In genomic region chr19:3818479-3818878, GRCh38 we compare ENCODE assay signal across 14 cellular contexts. TPM values are rescaled to one million over a fixed set of nuclear protein-coding genes. Genes with fewer than 3 reads are reported as not detected.
DNase-seq lines count a peak whose midpoint lies in the region; ATAC-seq and TF ChIP-seq lines count a peak whose summit lies in the region.
"Had no signal": no experiment of that assay in that cellular context is flagged by ENCODE, and none has a peak within 500 bp of the region (broad histone marks: within the 10 kb centered on the region; RNA-seq: fewer than 3 reads in every experiment).

No MANE protein-coding gene starts in this region.

- TF ChIP-seq CTCF in fibroblast of the aortic adventitia (IDR thresholded peaks at IDR 0.05; ENCODE audit: insufficient read depth, low read length): no peak

- H3K4me3 Mint-ChIP-seq in activated CD4-positive, alpha-beta memory T cell treated with anti-CD3 and anti-CD28 coated beads for 36 hours: no peak overlapping the region
- H3K4me3 Mint-ChIP-seq in activated CD4-positive, alpha-beta memory T cell treated with anti-CD3 and anti-CD28 coated beads, Interleukin-2, amount 10 ng/mL, durations not matched to agents 7 days and 5 days: no peak overlapping the region
- H3K4me3 Mint-ChIP-seq in stimulated activated effector memory CD8-positive, alpha-beta T cell treated with anti-CD3 and anti-CD28 coated beads, Interleukin-12 subunit alpha, Interleukin-12 subunit beta, amount 100 ng/mL, for 72 hours: no peak overlapping the region

- CTCF ChIA-PET in activated CD4-positive, alpha-beta memory T cell treated with anti-CD3 and anti-CD28 coated beads for 36 hours (lab: Charles Lee): interaction anchor here (0.5 to 1.6 kb wide), 6 partner anchors 25 to 128 kb away, joined by 3 to 10 read pairs (median 4); partner anchors contain the start of genes APBA3 and MRPL54
- CTCF ChIA-PET in activated CD4-positive, alpha-beta memory T cell treated with anti-CD3 and anti-CD28 coated beads, Interleukin-2, amount 10 ng/mL, durations not matched to agents 7 days and 5 days (lab: Charles Lee): interaction anchor here (1.1 to 2.4 kb wide), 3 partner anchors 55 to 128 kb away, joined by 3 to 14 read pairs (median 3); partner anchors contain the start of genes APBA3 and MRPL54

- intact Hi-C loops in activated CD4-positive, alpha-beta memory T cell treated with anti-CD3 and anti-CD28 coated beads for 36 hours (cut with micrococcal nuclease): loop anchor here (1.0 kb wide), 1 partner anchor 55 kb away; no protein-coding TSS in a partner anchor

- H3K27ac Mint-ChIP-seq in activated CD4-positive, alpha-beta memory T cell treated with anti-CD3 and anti-CD28 coated beads for 36 hours: peak overlapping the region; percentile 39
- H3K27ac Mint-ChIP-seq in activated CD4-positive, alpha-beta memory T cell treated with anti-CD3 and anti-CD28 coated beads, Interleukin-2, amount 10 ng/mL, durations not matched to agents 7 days and 5 days: no peak overlapping the region
- no peak overlapping the region for H3K27ac Mint-ChIP-seq in stimulated activated effector memory CD8-positive, alpha-beta T cell treated with anti-CD3 and anti-CD28 coated beads, Interleukin-12 subunit alpha, Interleukin-12 subunit beta, amount 100 ng/mL, for 72 hours

- peak; percentile 75 for ATAC-seq in stimulated activated effector memory CD8-positive, alpha-beta T cell treated with anti-CD3 and anti-CD28 coated beads, Interleukin-12 subunit alpha, Interleukin-12 subunit beta, amount 100 ng/mL, for 72 hours
- ATAC-seq in HG02973 (IDR thresholded peaks at IDR 0.05; ENCODE audit: unreplicated experiment): no peak

- no peaks in the 10 kb centered on the region for H3K27me3 Mint-ChIP-seq in activated CD4-positive, alpha-beta memory T cell treated with anti-CD3 and anti-CD28 coated beads for 36 hours
- peaks cover 1% of the 10 kb centered on the region for H3K27me3 Mint-ChIP-seq in activated CD4-positive, alpha-beta memory T cell treated with anti-CD3 and anti-CD28 coated beads, Interleukin-2, amount 10 ng/mL, durations not matched to agents 7 days and 5 days

- POLR2A ChIA-PET in activated CD4-positive, alpha-beta memory T cell treated with anti-CD3 and anti-CD28 coated beads for 36 hours (lab: Charles Lee): interaction anchor here (0.8 to 2.1 kb wide), 3 partner anchors 32 to 56 kb away, joined by 3 to 13 read pairs (median 6); partner anchors contain the start of genes APBA3, MATK and MRPL54
- POLR2A ChIA-PET in activated CD4-positive, alpha-beta memory T cell treated with anti-CD3 and anti-CD28 coated beads, Interleukin-2, amount 10 ng/mL, durations not matched to agents 7 days and 5 days (lab: Charles Lee): interaction anchor here (2.1 kb wide), 1 partner anchor 56 kb away, joined by 10 read pairs; the partner anchor contains the start of gene MRPL54

- peak; percentile 74 for DNase-seq in activated CD4-positive, alpha-beta memory T cell treated with anti-CD3 and anti-CD28 coated beads for 36 hours
- no peak for DNase-seq in activated CD4-positive, alpha-beta memory T cell treated with anti-CD3 and anti-CD28 coated beads, Interleukin-2, amount 10 ng/mL, durations not matched to agents 7 days and 5 days
- DNase-seq in RKO (ENCODE audit: low spot score) (peak; percentile 80), fibroblast of the aortic adventitia (ENCODE audit: low read depth) (peak; percentile 14), NCI-H345 treated with DMSO at 0.1 percent for 48 hours (lab: John Stamatoyannopoulos, UW; ENCODE audit: unreplicated experiment) (no peak), inferior parietal cortex (ENCODE audit: extremely low spot score) (no peak)
- no peak for DNase-seq in stimulated activated effector memory CD8-positive, alpha-beta T cell treated with anti-CD3 and anti-CD28 coated beads, Interleukin-12 subunit alpha, Interleukin-12 subunit beta, amount 100 ng/mL, for 72 hours (ENCODE audit: low spot score in 2 of 2)
- DNase-seq: AML-193, heart left ventricle, NCI-H1048, Right ventricle myocardium superior had no signal

- H3K36me3 Mint-ChIP-seq in activated CD4-positive, alpha-beta memory T cell treated with anti-CD3 and anti-CD28 coated beads for 36 hours: no peaks in the 10 kb centered on the region
- H3K36me3 Mint-ChIP-seq in activated CD4-positive, alpha-beta memory T cell treated with anti-CD3 and anti-CD28 coated beads, Interleukin-2, amount 10 ng/mL, durations not matched to agents 7 days and 5 days (ENCODE audit: low read depth): peaks cover 3% of the 10 kb centered on the region
- no peaks in the 10 kb centered on the region for H3K36me3 Mint-ChIP-seq in stimulated activated effector memory CD8-positive, alpha-beta T cell treated with anti-CD3 and anti-CD28 coated beads, Interleukin-12 subunit alpha, Interleukin-12 subunit beta, amount 100 ng/mL, for 72 hours

- no peaks in the 10 kb centered on the region for H3K9me3 Mint-ChIP-seq in activated CD4-positive, alpha-beta memory T cell treated with anti-CD3 and anti-CD28 coated beads for 36 hours
- no peaks in the 10 kb centered on the region for H3K9me3 Mint-ChIP-seq in activated CD4-positive, alpha-beta memory T cell treated with anti-CD3 and anti-CD28 coated beads, Interleukin-2, amount 10 ng/mL, durations not matched to agents 7 days and 5 days
- H3K9me3 Mint-ChIP-seq in stimulated activated effector memory CD8-positive, alpha-beta T cell treated with anti-CD3 and anti-CD28 coated beads, Interleukin-12 subunit alpha, Interleukin-12 subunit beta, amount 100 ng/mL, for 72 hours: no peaks in the 10 kb centered on the region

- H3K4me1 Mint-ChIP-seq in activated CD4-positive, alpha-beta memory T cell treated with anti-CD3 and anti-CD28 coated beads for 36 hours (ENCODE audit: low read depth): peaks cover 29% of the 10 kb centered on the region
- peaks cover 36% of the 10 kb centered on the region for H3K4me1 Mint-ChIP-seq in activated CD4-positive, alpha-beta memory T cell treated with anti-CD3 and anti-CD28 coated beads, Interleukin-2, amount 10 ng/mL, durations not matched to agents 7 days and 5 days
- peaks cover 40% of the 10 kb centered on the region for H3K4me1 Mint-ChIP-seq in stimulated activated effector memory CD8-positive, alpha-beta T cell treated with anti-CD3 and anti-CD28 coated beads, Interleukin-12 subunit alpha, Interleukin-12 subunit beta, amount 100 ng/mL, for 72 hours

- no peak overlapping the region for H3K4me3 ChIP-seq in fibroblast of the aortic adventitia (ENCODE audit: low read depth, low read length)
- H3K4me3 ChIP-seq: adrenal gland had no signal

RNA-seq across cellular contexts. Expression of gene MATK, which starts 32.3 kb away (rescaled TPM):
- 10 to 100 TPM; 24.4 to 25.2 TPM for total RNA-seq in activated CD4-positive, alpha-beta memory T cell treated with anti-CD3 and anti-CD28 coated beads for 36 hours
- total RNA-seq in activated CD4-positive, alpha-beta memory T cell treated with anti-CD3 and anti-CD28 coated beads, Interleukin-2, amount 10 ng/mL, durations not matched to agents 7 days and 5 days: 10 to 100 TPM; 13.9 to 15.9 TPM
- total RNA-seq in fibroblast of the aortic adventitia (ENCODE audit: low replicate concordance): not detected in 2 replicates
- total RNA-seq: osteocyte had no signal

RNA-seq across cellular contexts. Expression of gene RAX2, which starts 46.5 kb away (rescaled TPM):
- total RNA-seq in activated CD4-positive, alpha-beta memory T cell treated with anti-CD3 and anti-CD28 coated beads for 36 hours: not detected
- not detected for total RNA-seq in activated CD4-positive, alpha-beta memory T cell treated with anti-CD3 and anti-CD28 coated beads, Interleukin-2, amount 10 ng/mL, durations not matched to agents 7 days and 5 days
- total RNA-seq in fibroblast of the aortic adventitia (ENCODE audit: low replicate concordance): not detected in 2 replicates
- total RNA-seq: adrenal gland, heart left ventricle, osteocyte, Right ventricle myocardium superior had no signal

RNA-seq across cellular contexts. Expression of gene ZFR2, which starts 50.4 kb away (rescaled TPM):
- total RNA-seq in activated CD4-positive, alpha-beta memory T cell treated with anti-CD3 and anti-CD28 coated beads for 36 hours: under 1 TPM; 0.33 to 0.58 TPM
- total RNA-seq in activated CD4-positive, alpha-beta memory T cell treated with anti-CD3 and anti-CD28 coated beads, Interleukin-2, amount 10 ng/mL, durations not matched to agents 7 days and 5 days: under 1 TPM; 0.28 to 0.35 TPM
- total RNA-seq in fibroblast of the aortic adventitia (ENCODE audit: low replicate concordance): not detected in 2 replicates
- total RNA-seq: osteocyte, Right ventricle myocardium superior had no signal

RNA-seq across cellular contexts. Expression of gene MRPL54, which starts 56.0 kb away (rescaled TPM):
- 10 to 100 TPM; 63.2 to 65.2 TPM for total RNA-seq in activated CD4-positive, alpha-beta memory T cell treated with anti-CD3 and anti-CD28 coated beads for 36 hours
- total RNA-seq in activated CD4-positive, alpha-beta memory T cell treated with anti-CD3 and anti-CD28 coated beads, Interleukin-2, amount 10 ng/mL, durations not matched to agents 7 days and 5 days: 10 to 100 TPM; 71.5 to 75.8 TPM
- 38.8 and 60.5 TPM in 2 replicates for total RNA-seq in fibroblast of the aortic adventitia (ENCODE audit: low replicate concordance)

RNA-seq across cellular contexts. Expression of gene APBA3, which starts 57.0 kb away (rescaled TPM):
- total RNA-seq in activated CD4-positive, alpha-beta memory T cell treated with anti-CD3 and anti-CD28 coated beads for 36 hours: 10 to 100 TPM; 38.2 to 41.8 TPM
- 10 to 100 TPM; 55.8 to 64.7 TPM for total RNA-seq in activated CD4-positive, alpha-beta memory T cell treated with anti-CD3 and anti-CD28 coated beads, Interleukin-2, amount 10 ng/mL, durations not matched to agents 7 days and 5 days
- total RNA-seq in fibroblast of the aortic adventitia (ENCODE audit: low replicate concordance): 15.5 and 39.5 TPM in 2 replicates

Comparison
In these comparisons a context has a peak if more than half of its experiments do, and no peak if none do; other contexts are left out.
1. DNase-seq: peak in activated CD4-positive, alpha-beta memory T cell treated with anti-CD3 and anti-CD28 coated beads for 36 hours (single experiment), RKO (single experiment) and fibroblast of the aortic adventitia (single experiment); none in activated CD4-positive, alpha-beta memory T cell treated with anti-CD3 and anti-CD28 coated beads, Interleukin-2, amount 10 ng/mL, durations not matched to agents 7 days and 5 days (single experiment), stimulated activated effector memory CD8-positive, alpha-beta T cell treated with anti-CD3 and anti-CD28 coated beads, Interleukin-12 subunit alpha, Interleukin-12 subunit beta, amount 100 ng/mL, for 72 hours (0 of 2), NCI-H345 treated with DMSO at 0.1 percent for 48 hours (single experiment) and inferior parietal cortex (single experiment).
2. RNA of gene MATK, which starts 32.3 kb away (total RNA-seq): 24.4 to 25.2 TPM in activated CD4-positive, alpha-beta memory T cell treated with anti-CD3 and anti-CD28 coated beads for 36 hours and 13.9 to 15.9 TPM in activated CD4-positive, alpha-beta memory T cell treated with anti-CD3 and anti-CD28 coated beads, Interleukin-2, amount 10 ng/mL, durations not matched to agents 7 days and 5 days; not detected in fibroblast of the aortic adventitia; every median in the first group is over 10 times any median in the second.